In genomic region chr2:212913902-212914301, GRCh38 we compare ENCODE assay signal across 19 cellular contexts.
"Had no signal": no experiment of that assay in that cellular context is flagged by ENCODE, and none has a peak within 500 bp of the region (broad histone marks: within the 10 kb centered on the region; RNA-seq: fewer than 3 reads in every experiment).

No MANE protein-coding gene starts in this region.

- H3K4me3 Mint-ChIP-seq: activated CD4-positive, alpha-beta memory T cell treated with anti-CD3 and anti-CD28 coated beads for 36 hours; activated CD4-positive, alpha-beta T cell treated with anti-CD3 and anti-CD28 coated beads for 36 hours; activated CD8-positive, alpha-beta memory T cell treated with anti-CD3 and anti-CD28 coated beads, Interleukin-2, amount 10 ng/mL, durations not matched to agents 7 days and 5 days; activated naive CD4-positive, alpha-beta T cell treated with anti-CD3 and anti-CD28 coated beads, Interleukin-2, amount 10 ng/mL, durations not matched to agents 7 days and 5 days; naive B cell had no signal

- ATAC-seq: activated CD4-positive, alpha-beta T cell treated with anti-CD3 and anti-CD28 coated beads for 36 hours; activated CD8-positive, alpha-beta memory T cell treated with anti-CD3 and anti-CD28 coated beads, Interleukin-2, amount 10 ng/mL, durations not matched to agents 7 days and 5 days; left cardiac atrium had no signal

- H3K4me1 ChIP-seq: esophagus muscularis mucosa had no signal

- H3K36me3 Mint-ChIP-seq: activated CD4-positive, alpha-beta memory T cell treated with anti-CD3 and anti-CD28 coated beads for 36 hours; activated CD8-positive, alpha-beta memory T cell treated with anti-CD3 and anti-CD28 coated beads, Interleukin-2, amount 10 ng/mL, durations not matched to agents 7 days and 5 days; activated naive CD4-positive, alpha-beta T cell treated with anti-CD3 and anti-CD28 coated beads, Interleukin-2, amount 10 ng/mL, durations not matched to agents 7 days and 5 days; naive B cell had no signal

- DNase-seq: activated CD4-positive, alpha-beta memory T cell treated with anti-CD3 and anti-CD28 coated beads for 36 hours; activated CD4-positive, alpha-beta T cell treated with anti-CD3 and anti-CD28 coated beads for 36 hours; activated CD8-positive, alpha-beta memory T cell treated with anti-CD3 and anti-CD28 coated beads, Interleukin-2, amount 10 ng/mL, durations not matched to agents 7 days and 5 days; activated naive CD4-positive, alpha-beta T cell treated with anti-CD3 and anti-CD28 coated beads, Interleukin-2, amount 10 ng/mL, durations not matched to agents 7 days and 5 days; activated T-cell treated with anti-CD3 and anti-CD28 coated beads, Interleukin-2, amount 50 U/mL, for 1 hour; foreskin melanocyte; left cardiac atrium; nucleus accumbens; posterior cingulate gyrus; stimulated activated CD4-positive, alpha-beta T cell treated with anti-CD3 and anti-CD28 coated beads, Interleukin-15, amount 100 ng/mL, for 24 hours; stimulated activated CD4-positive, alpha-beta T cell treated with anti-CD3 and anti-CD28 coated beads, Interleukin-4, amount 100 ng/mL, for 1 hour; stimulated activated naive B cell treated with anti-CD40 and anti-IgM and Interleukin-4, amounts not matched to agents 10 μg/mL and 1 μg/mL and 100 μg/mL, for 72 hours; T-helper 2 cell; tibial artery had no signal

- H3K36me3 ChIP-seq: esophagus muscularis mucosa, tibial artery, vagina had no signal

- H3K9me3 Mint-ChIP-seq: activated naive CD4-positive, alpha-beta T cell treated with anti-CD3 and anti-CD28 coated beads, Interleukin-2, amount 10 ng/mL, durations not matched to agents 7 days and 5 days had no signal

- H3K27ac ChIP-seq: esophagus muscularis mucosa, tibial artery had no signal

- H3K9me3 ChIP-seq: esophagus muscularis mucosa, tibial artery, vagina had no signal

- H3K27me3 Mint-ChIP-seq: activated CD8-positive, alpha-beta memory T cell treated with anti-CD3 and anti-CD28 coated beads, Interleukin-2, amount 10 ng/mL, durations not matched to agents 7 days and 5 days; activated naive CD4-positive, alpha-beta T cell treated with anti-CD3 and anti-CD28 coated beads, Interleukin-2, amount 10 ng/mL, durations not matched to agents 7 days and 5 days; naive B cell; stimulated activated naive B cell treated with anti-CD40 and anti-IgM and Interleukin-4, amounts not matched to agents 10 μg/mL and 1 μg/mL and 100 μg/mL, for 72 hours had no signal

- H3K27me3 ChIP-seq: esophagus muscularis mucosa, tibial artery, vagina had no signal

- H3K4me3 ChIP-seq: esophagus muscularis mucosa, lung, tibial artery, vagina had no signal

- H3K27ac Mint-ChIP-seq: activated CD4-positive, alpha-beta memory T cell treated with anti-CD3 and anti-CD28 coated beads for 36 hours; activated CD4-positive, alpha-beta T cell treated with anti-CD3 and anti-CD28 coated beads for 36 hours; activated CD8-positive, alpha-beta memory T cell treated with anti-CD3 and anti-CD28 coated beads, Interleukin-2, amount 10 ng/mL, durations not matched to agents 7 days and 5 days; activated naive CD4-positive, alpha-beta T cell treated with anti-CD3 and anti-CD28 coated beads, Interleukin-2, amount 10 ng/mL, durations not matched to agents 7 days and 5 days; activated T-helper 2 cell treated with anti-CD3 and anti-CD28 coated beads, Interferon-gamma antibody, Interleukin-2, Interleukin-4, amounts not matched to agents 10 μg/mL and 5 μg/mL and 100 μg/mL, durations not matched to agents 14 hours and 24 hours and 36 hours; stimulated activated naive B cell treated with anti-CD40 and anti-IgM and Interleukin-4, amounts not matched to agents 10 μg/mL and 1 μg/mL and 100 μg/mL, for 72 hours had no signal
